In genomic region chr7:65749039-65749438, GRCh38 we compare ENCODE assay signal across 25 cellular contexts.
DNase-seq lines count a peak whose midpoint lies in the region; ATAC-seq and TF ChIP-seq lines count a peak whose summit lies in the region.
"Had no signal": no experiment of that assay in that cellular context is flagged by ENCODE, and none has a peak within 500 bp of the region (broad histone marks: within the 10 kb centered on the region; RNA-seq: fewer than 3 reads in every experiment).

No MANE protein-coding gene starts in this region.

- H3K27ac ChIP-seq in transverse colon = peak overlapping the region; percentile 95 to 98 (median 96)
- H3K27ac ChIP-seq: brain microvascular endothelial cell, right lobe of liver, SK-N-MC had no signal

- no peak for DNase-seq in activated CD4-positive, alpha-beta T cell treated with anti-CD3 and anti-CD28 coated beads for 36 hours
- no peak for DNase-seq in activated CD4-positive, alpha-beta T cell treated with anti-CD3 and anti-CD28 coated beads for 1 hour
- DNase-seq in T-helper 17 cell (no peak), mesenteric fat pad (ENCODE audit: low spot score) (peak; percentile 26), transverse colon (no peak), HFFc6 (no peak), foreskin melanocyte (no peak)
- DNase-seq: activated CD4-positive, alpha-beta T cell treated with anti-CD3 and anti-CD28 coated beads for 48 hours; activated naive CD4-positive, alpha-beta T cell treated with Interleukin-2 at 50 U/mL for 16 hours; activated T-cell treated with anti-CD3 and anti-CD28 coated beads, Interleukin-2, amount 50 U/mL, for 4 hours; brain microvascular endothelial cell; CD8-positive, alpha-beta memory T cell; DMS153; kidney; NCI-H2081; NCI-H2227 treated with DMSO at 0.1 percent for 48 hours; NCI-H774; stimulated activated CD4-positive, alpha-beta T cell treated with anti-CD3 and anti-CD28 coated beads, Interleukin-12 subunit alpha, Interleukin-12 subunit beta, amount 100 ng/mL, for 4 hours; stimulated activated CD4-positive, alpha-beta T cell treated with anti-CD3 and anti-CD28 coated beads, Interleukin-4, amount 100 ng/mL, for 1 hour; substantia nigra had no signal

- POLR2A ChIA-PET in activated CD4-positive, alpha-beta T cell treated with anti-CD3 and anti-CD28 coated beads for 36 hours (lab: Charles Lee) = no interaction called here

- peak overlapping the region; percentile 95 for H3K4me3 Mint-ChIP-seq in activated CD4-positive, alpha-beta T cell treated with anti-CD3 and anti-CD28 coated beads for 36 hours
- H3K4me3 Mint-ChIP-seq in T-helper 17 cell (no peak overlapping the region), HFFc6 (no peak overlapping the region)

- in situ Hi-C loops in transverse colon (cut with MboI; ENCODE audit: low pct_ligation_motif_present in 1 of 4, low pct_unique_long_range_greater_than_20kb in 1 of 4, low sequenced_read_pairs in 3 of 4) = loop anchor here in 2 of 4 donors (25.0 kb wide), 2 partner anchors 213 to 238 kb away; partner anchors contain the start of gene GUSB (in 1 of the 2)

- peaks cover 23% of the 10 kb centered on the region for H3K36me3 Mint-ChIP-seq in activated CD4-positive, alpha-beta T cell treated with anti-CD3 and anti-CD28 coated beads for 36 hours (ENCODE audit: low read depth)
- H3K36me3 Mint-ChIP-seq in T-helper 17 cell (ENCODE audit: low read depth) (no peaks in the 10 kb centered on the region), HFFc6 (ENCODE audit: low read depth) (peaks cover 10% of the 10 kb centered on the region)
- H3K36me3 Mint-ChIP-seq: natural killer cell treated with Interleukin-12 subunit alpha and Interleukin-12 subunit beta and Interleukin-15 and Interleukin-18, amount 100 ng/mL, for 72 hours had no signal

- intact Hi-C loops in activated CD4-positive, alpha-beta T cell treated with anti-CD3 and anti-CD28 coated beads for 36 hours (cut with DNase I, micrococcal nuclease) = no loop called here
- intact Hi-C loops in transverse colon (cut with DNase I; ENCODE audit: low total_unique reads) = no loop called here

- H3K36me3 ChIP-seq in transverse colon = no peaks in the 10 kb centered on the region
- H3K36me3 ChIP-seq: brain microvascular endothelial cell, right lobe of liver had no signal

- no peaks in the 10 kb centered on the region for H3K9me3 ChIP-seq in T-helper 17 cell (ENCODE audit: control insufficient read depth, low read length, poor library complexity, severe bottlenecking)
- H3K9me3 ChIP-seq in transverse colon = no peaks in the 10 kb centered on the region
- H3K9me3 ChIP-seq: right lobe of liver had no signal

- no peak overlapping the region for H3K27ac Mint-ChIP-seq in activated CD4-positive, alpha-beta T cell treated with anti-CD3 and anti-CD28 coated beads for 36 hours
- H3K27ac Mint-ChIP-seq in T-helper 17 cell (peak overlapping the region; percentile 94), HFFc6 (no peak overlapping the region)
- H3K27ac Mint-ChIP-seq: CD8-positive, alpha-beta memory T cell; natural killer cell treated with Interleukin-12 subunit alpha and Interleukin-12 subunit beta and Interleukin-15 and Interleukin-18, amount 100 ng/mL, for 72 hours; T-helper 2 cell treated with Interferon-gamma antibody and Interleukin-4, amounts not matched to agents 5 μg/mL and 100 μg/mL, for 36 hours had no signal

- H3K4me3 ChIP-seq in transverse colon = no peak overlapping the region
- H3K4me3 ChIP-seq: SK-N-MC had no signal

- H3K4me1 Mint-ChIP-seq in activated CD4-positive, alpha-beta T cell treated with anti-CD3 and anti-CD28 coated beads for 36 hours = peaks cover 25% of the 10 kb centered on the region
- peaks cover 7% of the 10 kb centered on the region for H3K4me1 Mint-ChIP-seq in T-helper 17 cell
- peaks cover 14% of the 10 kb centered on the region for H3K4me1 Mint-ChIP-seq in HFFc6 (ENCODE audit: low read depth)

- 83 to 98% methylated on average over 4 of the region's 4 CpGs for WGBS in transverse colon (ENCODE audit: low coverage in 1 of 2), 2 donors

- TF ChIP-seq POLR2A in transverse colon (IDR thresholded peaks at IDR 0.05) = no peak

- no peak for ATAC-seq in activated CD4-positive, alpha-beta T cell treated with anti-CD3 and anti-CD28 coated beads for 36 hours
- ATAC-seq in T-helper 17 cell (no peak), GM21825 (IDR thresholded peaks at IDR 0.05; ENCODE audit: unreplicated experiment) (no peak)
- ATAC-seq: activated T-cell treated with anti-CD3 and anti-CD28 coated beads, Interleukin-2, amount 50 U/mL, for 4 hours; natural killer cell treated with Interleukin-12 subunit alpha and Interleukin-12 subunit beta and Interleukin-15 and Interleukin-18, amount 100 ng/mL, for 72 hours; right lobe of liver had no signal

- H3K27me3 ChIP-seq in transverse colon = no peaks in the 10 kb centered on the region
- H3K27me3 ChIP-seq: brain microvascular endothelial cell, right lobe of liver had no signal

- no peak for TF ChIP-seq CTCF in transverse colon (IDR thresholded peaks at IDR 0.05)
- TF ChIP-seq CTCF in HFFc6 (IDR thresholded peaks at IDR 0.05) = no peak

- no peak for TF ChIP-seq EP300 in transverse colon (IDR thresholded peaks at IDR 0.05; ENCODE audit: low read depth)

- peaks cover 15 to 36% (median 27%) of the 10 kb centered on the region in 4 donors for H3K4me1 ChIP-seq in transverse colon

- H3K27me3 Mint-ChIP-seq in activated CD4-positive, alpha-beta T cell treated with anti-CD3 and anti-CD28 coated beads for 36 hours = no peaks in the 10 kb centered on the region
- H3K27me3 Mint-ChIP-seq in T-helper 17 cell (no peaks in the 10 kb centered on the region), HFFc6 (ENCODE audit: insufficient read depth) (peaks cover 2% of the 10 kb centered on the region)
- H3K27me3 Mint-ChIP-seq: CD8-positive, alpha-beta memory T cell; natural killer cell treated with Interleukin-12 subunit alpha and Interleukin-12 subunit beta and Interleukin-15 and Interleukin-18, amount 100 ng/mL, for 72 hours had no signal

- CTCF ChIA-PET in activated CD4-positive, alpha-beta T cell treated with anti-CD3 and anti-CD28 coated beads for 36 hours (lab: Charles Lee) = interaction anchor here (0.6 kb wide), 1 partner anchor 1129 kb away, joined by 3 read pairs; no protein-coding TSS in a partner anchor

- H3K9me3 Mint-ChIP-seq in activated CD4-positive, alpha-beta T cell treated with anti-CD3 and anti-CD28 coated beads for 36 hours (ENCODE audit: low read depth) = no peaks in the 10 kb centered on the region
- H3K9me3 Mint-ChIP-seq in HFFc6 = no peaks in the 10 kb centered on the region
- H3K9me3 Mint-ChIP-seq: activated T-cell treated with anti-CD3 and anti-CD28 coated beads, Interleukin-2, amount 50 U/mL, for 4 hours; CD8-positive, alpha-beta memory T cell; natural killer cell treated with Interleukin-12 subunit alpha and Interleukin-12 subunit beta and Interleukin-15 and Interleukin-18, amount 100 ng/mL, for 72 hours; T-helper 2 cell treated with Interferon-gamma antibody and Interleukin-4, amounts not matched to agents 5 μg/mL and 100 μg/mL, for 36 hours had no signal
